ENCODE assay signal across 28 cellular contexts in the genomic region with DNA sequence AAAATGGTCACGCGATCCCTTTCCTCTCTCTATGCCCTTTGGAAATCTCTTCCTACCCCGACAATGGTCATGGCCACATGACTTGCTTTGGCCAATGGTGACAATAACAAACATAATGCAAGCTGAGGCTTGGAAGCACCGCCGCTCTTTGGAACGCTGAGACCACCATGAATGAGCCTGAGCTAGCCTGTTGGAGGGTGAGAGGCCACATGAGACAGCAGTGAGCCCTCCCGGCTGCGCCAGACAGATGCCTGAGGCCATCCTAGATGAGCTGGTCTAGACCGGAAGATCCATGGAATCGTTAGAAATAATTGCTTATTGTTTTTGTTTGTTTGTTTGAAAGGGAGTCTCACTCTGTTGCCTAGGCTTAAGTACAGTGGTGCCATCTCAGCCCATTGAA.
"Had no signal": no experiment of that assay in that cellular context is flagged by ENCODE, and none has a peak within 500 bp of the region (broad histone marks: within the 10 kb centered on the region; RNA-seq: fewer than 3 reads in every experiment).

No MANE protein-coding gene starts in this region.

- DNase-seq: activated B cell treated with CpG ODN at 0.5 μM for 24 hours; activated CD4-positive, alpha-beta memory T cell treated with anti-CD3 and anti-CD28 coated beads for 36 hours; activated CD4-positive, alpha-beta T cell treated with anti-CD3 and anti-CD28 coated beads for 4 hours; activated CD4-positive, alpha-beta T cell treated with anti-CD3 and anti-CD28 coated beads, Interleukin-2, amount 10 ng/mL, durations not matched to agents 24 days and 14 days; activated CD4-positive, alpha-beta T cell treated with anti-CD3 and anti-CD28 coated beads, Interleukin-2, amount 50 U/mL, for 1 hour; activated CD4-positive, alpha-beta T cell treated with anti-CD3 and anti-CD28 coated beads, Interleukin-2, amount 50 U/mL, for 4 hours; activated CD4-positive, CD25-positive, alpha-beta regulatory T cell treated with anti-CD3 and anti-CD28 coated beads, Interleukin-2, amount 50 U/mL, for 72 hours; activated CD8-positive, alpha-beta memory T cell treated with anti-CD3 and anti-CD28 coated beads, Interleukin-2, amount 50 U/mL, for 4 hours; activated CD8-positive, alpha-beta T cell treated with anti-CD3 and anti-CD28 coated beads for 36 hours; activated gamma-delta T cell treated with Interleukin-2 at 50 U/mL for 16 hours; activated naive CD4-positive, alpha-beta T cell; activated naive CD4-positive, alpha-beta T cell treated with anti-CD3 and anti-CD28 coated beads for 36 hours; activated naive CD4-positive, alpha-beta T cell treated with anti-CD3 and anti-CD28 coated beads, Interleukin-2, amount 50 U/mL, for 16 hours; activated naive CD8-positive, alpha-beta T cell treated with anti-CD3 and anti-CD28 coated beads for 36 hours; activated T-cell treated with anti-CD3 and anti-CD28 coated beads for 4 hours; activated T-cell treated with anti-CD3 and anti-CD28 coated beads, Interleukin-2, amount 50 U/mL, for 1 hour; activated T-cell treated with anti-CD3 and anti-CD28 coated beads, Interleukin-2, amount 50 U/mL, for 4 hours; activated T-cell treated with anti-CD3 and anti-CD28 coated beads, Interleukin-2, amount 50 U/mL, for 72 hours; amniotic stem cell; aorta; body of pancreas; brain microvascular endothelial cell; central memory CD4-positive, alpha-beta T cell; T-helper 1 cell; T-helper 2 cell; T-helper 9 cell had no signal

- ATAC-seq: activated CD8-positive, alpha-beta T cell treated with anti-CD3 and anti-CD28 coated beads for 36 hours; activated naive CD4-positive, alpha-beta T cell treated with anti-CD3 and anti-CD28 coated beads, Interleukin-2, amount 50 U/mL, for 72 hours; activated T-cell treated with anti-CD3 and anti-CD28 coated beads, Interleukin-2, amount 50 U/mL, for 4 hours; activated T-cell treated with anti-CD3 and anti-CD28 coated beads, Interleukin-2, amount 50 U/mL, for 72 hours; activated T-helper 17 cell treated with anti-CD3 and anti-CD28 coated beads, Interleukin-2, amount 50 U/mL, for 72 hours; body of pancreas had no signal
